In the genomic region with DNA sequence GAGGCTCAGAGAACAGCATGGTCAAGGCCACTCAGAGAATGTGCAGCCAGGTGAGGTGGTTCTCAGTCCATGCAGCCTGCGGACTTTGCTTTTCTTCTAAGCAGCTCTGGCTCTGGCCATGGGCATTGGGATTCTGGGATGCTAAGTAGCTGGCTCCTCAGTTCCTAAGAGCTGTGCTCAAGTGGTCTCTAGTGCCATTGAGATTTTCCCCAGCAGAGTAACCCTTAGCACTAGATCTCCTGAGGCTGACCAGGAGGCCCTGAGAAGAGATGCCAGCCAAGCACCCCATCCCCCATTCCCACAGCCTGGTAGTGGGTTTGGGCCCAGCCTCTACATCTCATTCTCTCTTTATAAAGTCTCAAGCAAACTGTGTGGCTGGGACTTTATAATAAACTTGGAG, we compare ENCODE assay signal across 19 cellular contexts.
"Had no signal": no experiment of that assay in that cellular context is flagged by ENCODE, and none has a peak within 500 bp of the region (broad histone marks: within the 10 kb centered on the region; RNA-seq: fewer than 3 reads in every experiment).

No MANE protein-coding gene starts in this region.

- DNase-seq: colonic mucosa; dermis blood vessel endothelial cell; foreskin keratinocyte; kidney; left cardiac atrium; left ventricle myocardium superior; mammary epithelial cell; mucosa of descending colon; naive thymus-derived CD8-positive, alpha-beta T cell; posterior cingulate gyrus; stimulated activated CD4-positive, alpha-beta T cell treated with anti-CD3 and anti-CD28 coated beads, Interleukin-12 subunit alpha, Interleukin-12 subunit beta, amount 100 ng/mL, for 4 hours; stimulated activated naive CD4-positive, alpha-beta T cell; stomach; substantia nigra; trophoblast cell had no signal

- H3K4me1 ChIP-seq: foreskin keratinocyte had no signal

- H3K9me3 ChIP-seq: colonic mucosa, mucosa of descending colon, neutrophil, stomach, thoracic aorta had no signal

- ATAC-seq: foreskin keratinocyte; left cardiac atrium; left ventricle myocardium superior; mucosa of descending colon; naive thymus-derived CD8-positive, alpha-beta T cell; sciatic nerve had no signal

- H3K4me3 ChIP-seq: colonic mucosa, mucosa of descending colon, skin epidermis, stomach, thoracic aorta had no signal

- H3K27me3 ChIP-seq: colonic mucosa, foreskin keratinocyte had no signal

- H3K36me3 ChIP-seq: colonic mucosa, neutrophil, stomach, thoracic aorta had no signal

- H3K27ac ChIP-seq: colonic mucosa, foreskin keratinocyte, neutrophil, skin epidermis, stomach had no signal
